ENCODE assay signal across 1 cellular context in the genomic region with DNA sequence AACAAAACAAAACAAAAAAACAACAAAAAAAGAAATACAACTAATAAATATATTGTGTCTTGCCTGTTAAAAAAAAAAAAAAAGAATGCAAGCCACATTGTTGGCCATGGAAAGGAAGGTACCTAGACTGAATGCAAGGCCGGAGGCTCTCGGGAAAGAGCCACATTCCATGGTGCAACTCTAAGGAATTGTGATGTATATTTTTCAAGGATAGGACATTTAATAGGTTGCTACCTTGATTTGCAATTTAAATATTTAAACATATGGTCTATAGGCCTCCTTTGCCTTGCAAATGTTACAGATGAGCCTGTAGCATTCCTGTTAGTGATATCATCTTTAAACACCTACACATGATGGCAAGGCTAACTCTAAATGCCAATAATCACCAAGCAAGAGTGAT.
TF ChIP-seq lines count a peak whose summit lies in the region.

No MANE protein-coding gene starts in this region.

TF ChIP-seq in GM23338, 12 proteins besides CTCF, POLR2A, EP300 and RAD21 (continued from another document):
- TF ChIP-seq, protein P1, sequence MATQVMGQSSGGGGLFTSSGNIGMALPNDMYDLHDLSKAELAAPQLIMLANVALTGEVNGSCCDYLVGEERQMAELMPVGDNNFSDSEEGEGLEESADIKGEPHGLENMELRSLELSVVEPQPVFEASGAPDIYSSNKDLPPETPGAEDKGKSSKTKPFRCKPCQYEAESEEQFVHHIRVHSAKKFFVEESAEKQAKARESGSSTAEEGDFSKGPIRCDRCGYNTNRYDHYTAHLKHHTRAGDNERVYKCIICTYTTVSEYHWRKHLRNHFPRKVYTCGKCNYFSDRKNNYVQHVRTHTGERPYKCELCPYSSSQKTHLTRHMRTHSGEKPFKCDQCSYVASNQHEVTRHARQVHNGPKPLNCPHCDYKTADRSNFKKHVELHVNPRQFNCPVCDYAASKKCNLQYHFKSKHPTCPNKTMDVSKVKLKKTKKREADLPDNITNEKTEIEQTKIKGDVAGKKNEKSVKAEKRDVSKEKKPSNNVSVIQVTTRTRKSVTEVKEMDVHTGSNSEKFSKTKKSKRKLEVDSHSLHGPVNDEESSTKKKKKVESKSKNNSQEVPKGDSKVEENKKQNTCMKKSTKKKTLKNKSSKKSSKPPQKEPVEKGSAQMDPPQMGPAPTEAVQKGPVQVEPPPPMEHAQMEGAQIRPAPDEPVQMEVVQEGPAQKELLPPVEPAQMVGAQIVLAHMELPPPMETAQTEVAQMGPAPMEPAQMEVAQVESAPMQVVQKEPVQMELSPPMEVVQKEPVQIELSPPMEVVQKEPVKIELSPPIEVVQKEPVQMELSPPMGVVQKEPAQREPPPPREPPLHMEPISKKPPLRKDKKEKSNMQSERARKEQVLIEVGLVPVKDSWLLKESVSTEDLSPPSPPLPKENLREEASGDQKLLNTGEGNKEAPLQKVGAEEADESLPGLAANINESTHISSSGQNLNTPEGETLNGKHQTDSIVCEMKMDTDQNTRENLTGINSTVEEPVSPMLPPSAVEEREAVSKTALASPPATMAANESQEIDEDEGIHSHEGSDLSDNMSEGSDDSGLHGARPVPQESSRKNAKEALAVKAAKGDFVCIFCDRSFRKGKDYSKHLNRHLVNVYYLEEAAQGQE (IDR thresholded peaks at IDR 0.05; ENCODE audit: unreplicated experiment): no peak
